In genomic region chr13:20105161-20105689, GRCh38 we compare ENCODE assay signal across 25 cellular contexts. TPM values are rescaled to one million over a fixed set of nuclear protein-coding genes. Genes with fewer than 3 reads are reported as not detected.
"Had no signal": no experiment of that assay in that cellular context is flagged by ENCODE, and none has a peak within 500 bp of the region (broad histone marks: within the 10 kb centered on the region; RNA-seq: fewer than 3 reads in every experiment).

No MANE protein-coding gene starts in this region.

- H3K4me1 Mint-ChIP-seq: activated B cell treated with CpG ODN at 0.5 μM for 24 hours; activated CD4-positive, alpha-beta T cell treated with anti-CD3 and anti-CD28 coated beads for 36 hours; activated naive CD4-positive, alpha-beta T cell treated with anti-CD3 and anti-CD28 coated beads, Interleukin-2, amount 10 ng/mL, durations not matched to agents 7 days and 5 days; activated naive CD8-positive, alpha-beta T cell treated with anti-CD3 and anti-CD28 coated beads, Interleukin-2, amount 50 U/mL, for 24 hours; natural killer cell had no signal

- H3K36me3 Mint-ChIP-seq: activated CD4-positive, alpha-beta memory T cell treated with anti-CD3 and anti-CD28 coated beads for 36 hours; activated naive CD4-positive, alpha-beta T cell treated with anti-CD3 and anti-CD28 coated beads, Interleukin-2, amount 10 ng/mL, durations not matched to agents 7 days and 5 days; natural killer cell had no signal

- H3K36me3 ChIP-seq: esophagus squamous epithelium, gastrocnemius medialis, left lung, neutrophil, ovary, prostate gland, tibial artery had no signal

- H3K27me3 ChIP-seq: body of pancreas, ovary had no signal

- H3K4me3 ChIP-seq: body of pancreas, esophagus squamous epithelium, gastrocnemius medialis, left lung, ovary, prostate gland, tibial artery had no signal

- DNase-seq: activated B cell treated with CpG ODN at 0.5 μM for 24 hours; activated CD4-positive, alpha-beta memory T cell treated with anti-CD3 and anti-CD28 coated beads for 36 hours; activated CD4-positive, alpha-beta T cell treated with anti-CD3 and anti-CD28 coated beads for 36 hours; activated naive CD4-positive, alpha-beta T cell treated with anti-CD3 and anti-CD28 coated beads, Interleukin-2, amount 10 ng/mL, durations not matched to agents 7 days and 5 days; activated naive CD8-positive, alpha-beta T cell treated with anti-CD3 and anti-CD28 coated beads, Interleukin-2, amount 50 U/mL, for 24 hours; body of pancreas; caudate nucleus; effector memory CD8-positive, alpha-beta T cell; esophagus squamous epithelium; gastrocnemius medialis; hippocampal formation; kidney glomerular epithelial cell; left lung; midbrain; natural killer cell; ovary; stimulated activated CD4-positive, alpha-beta T cell treated with anti-CD3 and anti-CD28 coated beads, Interleukin-4, amount 100 ng/mL, for 1 hour; stimulated activated naive CD8-positive, alpha-beta T cell treated with anti-CD3 and anti-CD28 coated beads, Interleukin-15, Interleukin-2, amounts not matched to agents 100 U/mL and 50 U/mL, for 24 hours; T-helper 1 cell; T-helper 9 cell; tibial artery had no signal

- ATAC-seq: activated CD4-positive, alpha-beta T cell treated with anti-CD3 and anti-CD28 coated beads for 36 hours; activated naive CD8-positive, alpha-beta T cell treated with anti-CD3 and anti-CD28 coated beads, Interleukin-2, amount 50 U/mL, for 24 hours; body of pancreas; effector memory CD8-positive, alpha-beta T cell; gastrocnemius medialis; left lung; natural killer cell; stimulated activated naive CD8-positive, alpha-beta T cell treated with anti-CD3 and anti-CD28 coated beads, Interleukin-15, Interleukin-2, amounts not matched to agents 100 U/mL and 50 U/mL, for 24 hours had no signal

- H3K4me3 Mint-ChIP-seq: activated B cell treated with CpG ODN at 0.5 μM for 24 hours; activated CD4-positive, alpha-beta memory T cell treated with anti-CD3 and anti-CD28 coated beads for 36 hours; activated CD4-positive, alpha-beta T cell treated with anti-CD3 and anti-CD28 coated beads for 36 hours; activated naive CD4-positive, alpha-beta T cell treated with anti-CD3 and anti-CD28 coated beads, Interleukin-2, amount 10 ng/mL, durations not matched to agents 7 days and 5 days; activated naive CD8-positive, alpha-beta T cell treated with anti-CD3 and anti-CD28 coated beads, Interleukin-2, amount 50 U/mL, for 24 hours; effector memory CD8-positive, alpha-beta T cell; natural killer cell had no signal

- H3K27ac ChIP-seq: body of pancreas, esophagus squamous epithelium, gastrocnemius medialis, left lung, neutrophil, ovary, prostate gland, tibial artery had no signal

- H3K9me3 ChIP-seq: body of pancreas, esophagus squamous epithelium, gastrocnemius medialis, left lung, neutrophil, ovary, prostate gland, tibial artery had no signal

- H3K9me3 Mint-ChIP-seq: activated B cell treated with CpG ODN at 0.5 μM for 24 hours; activated CD4-positive, alpha-beta memory T cell treated with anti-CD3 and anti-CD28 coated beads for 36 hours; activated naive CD4-positive, alpha-beta T cell treated with anti-CD3 and anti-CD28 coated beads, Interleukin-2, amount 10 ng/mL, durations not matched to agents 7 days and 5 days; activated naive CD8-positive, alpha-beta T cell treated with anti-CD3 and anti-CD28 coated beads, Interleukin-2, amount 50 U/mL, for 24 hours; effector memory CD8-positive, alpha-beta T cell; natural killer cell had no signal

- H3K27ac Mint-ChIP-seq: activated B cell treated with CpG ODN at 0.5 μM for 24 hours; activated CD4-positive, alpha-beta memory T cell treated with anti-CD3 and anti-CD28 coated beads for 36 hours; activated CD4-positive, alpha-beta T cell treated with anti-CD3 and anti-CD28 coated beads for 36 hours; activated naive CD4-positive, alpha-beta T cell treated with anti-CD3 and anti-CD28 coated beads, Interleukin-2, amount 10 ng/mL, durations not matched to agents 7 days and 5 days; activated naive CD8-positive, alpha-beta T cell treated with anti-CD3 and anti-CD28 coated beads, Interleukin-2, amount 50 U/mL, for 24 hours; effector memory CD8-positive, alpha-beta T cell; natural killer cell had no signal

- H3K4me1 ChIP-seq: gastrocnemius medialis, left lung, prostate gland, tibial artery had no signal

RNA-seq across cellular contexts. Expression of gene GJA3, which starts 55.6 kb away (rescaled TPM):
- total RNA-seq: body of pancreas, gastrocnemius medialis, lung microvascular endothelial cell, subcutaneous adipose tissue had no signal
